Comparison of ENCODE assay signal across 19 cellular contexts in genomic region chr7:24503511-24503910, GRCh38.
"Had no signal": no experiment of that assay in that cellular context is flagged by ENCODE, and none has a peak within 500 bp of the region (broad histone marks: within the 10 kb centered on the region; RNA-seq: fewer than 3 reads in every experiment).

No MANE protein-coding gene starts in this region.

- H3K4me3 ChIP-seq: breast epithelium, esophagus squamous epithelium, lower lobe of right lung, psoas muscle, suprapubic skin, upper lobe of right lung had no signal

- H3K27ac ChIP-seq: breast epithelium, esophagus squamous epithelium, lower lobe of right lung, psoas muscle, suprapubic skin, upper lobe of right lung had no signal

- H3K4me1 ChIP-seq: breast epithelium, esophagus squamous epithelium, lower lobe of right lung, psoas muscle, suprapubic skin, upper lobe of right lung had no signal

- FAIRE-seq: endometrium had no signal

- H3K27me3 ChIP-seq: breast epithelium, esophagus squamous epithelium, suprapubic skin, upper lobe of right lung had no signal

- H3K9me3 ChIP-seq: breast epithelium, esophagus squamous epithelium, lower lobe of right lung, psoas muscle, suprapubic skin, upper lobe of right lung had no signal

- H3K36me3 ChIP-seq: breast epithelium, esophagus squamous epithelium, lower lobe of right lung, suprapubic skin, upper lobe of right lung had no signal

- ATAC-seq: activated T-cell treated with anti-CD3 and anti-CD28 coated beads, Interleukin-2, amount 50 U/mL, for 4 hours; left cardiac atrium; lower lobe of right lung; naive thymus-derived CD8-positive, alpha-beta T cell; psoas muscle; sciatic nerve; stimulated activated naive CD8-positive, alpha-beta T cell treated with anti-CD3 and anti-CD28 coated beads, Interleukin-15, Interleukin-2, amounts not matched to agents 100 U/mL and 50 U/mL, for 24 hours; upper lobe of right lung had no signal

- DNase-seq: activated CD4-positive, alpha-beta T cell treated with anti-CD3 and anti-CD28 coated beads, Interleukin-2, amount 50 U/mL, for 4 hours; activated CD4-positive, CD25-positive, alpha-beta regulatory T cell treated with anti-CD3 and anti-CD28 coated beads, Interleukin-2, amount 50 U/mL, for 72 hours; activated gamma-delta T cell; activated naive CD8-positive, alpha-beta T cell treated with anti-CD3 and anti-CD28 coated beads for 36 hours; activated T-cell treated with anti-CD3 and anti-CD28 coated beads, Interleukin-2, amount 50 U/mL, for 4 hours; esophagus squamous epithelium; left cardiac atrium; lower lobe of right lung; midbrain; naive thymus-derived CD8-positive, alpha-beta T cell; occipital lobe; psoas muscle; stimulated activated CD4-positive, alpha-beta T cell treated with anti-CD3 and anti-CD28 coated beads, Interleukin-2, amount 100 ng/mL, for 48 hours; stimulated activated naive CD8-positive, alpha-beta T cell treated with anti-CD3 and anti-CD28 coated beads, Interleukin-15, Interleukin-2, amounts not matched to agents 100 U/mL and 50 U/mL, for 24 hours; upper lobe of right lung had no signal
